ENCODE assay signal across 1 cellular context in genomic region chr17:45001310-45001709, GRCh38.
TF ChIP-seq lines count a peak whose summit lies in the region.

No MANE protein-coding gene starts in this region.

TF ChIP-seq in H1, 55 proteins besides CTCF, POLR2A, EP300 and RAD21:
- TF ChIP-seq SIN3A (conservative IDR thresholded peaks at IDR 0.05 in 1 of 2, IDR thresholded peaks at IDR 0.05 in 1 of 2; ENCODE audit: low read depth in 1 of 2, low read length in 2 of 2) (no peak), TBP (IDR thresholded peaks at IDR 0.05; ENCODE audit: low read depth, low read length) (no peak), MAX (IDR thresholded peaks at IDR 0.05) (no peak), CBX5 (IDR thresholded peaks at IDR 0.05; ENCODE audit: low read depth, low read length) (no peak), NANOG (IDR thresholded peaks at IDR 0.05; ENCODE audit: insufficient read depth, low read depth, low read length, poor library complexity, severe bottlenecking) (no peak), BACH1 (IDR thresholded peaks at IDR 0.05; ENCODE audit: low read length) (no peak), BCL11A (IDR thresholded peaks at IDR 0.05; ENCODE audit: low read depth in 2 of 2, low read length in 2 of 2) (no peak), FOSL1 (IDR thresholded peaks at IDR 0.05; ENCODE audit: insufficient read depth, low read depth, low read length) (no peak), CTBP2 (IDR thresholded peaks at IDR 0.05; ENCODE audit: borderline replicate concordance, insufficient read depth, insufficient read length, low read length) (no peak)
